In the genomic region with DNA sequence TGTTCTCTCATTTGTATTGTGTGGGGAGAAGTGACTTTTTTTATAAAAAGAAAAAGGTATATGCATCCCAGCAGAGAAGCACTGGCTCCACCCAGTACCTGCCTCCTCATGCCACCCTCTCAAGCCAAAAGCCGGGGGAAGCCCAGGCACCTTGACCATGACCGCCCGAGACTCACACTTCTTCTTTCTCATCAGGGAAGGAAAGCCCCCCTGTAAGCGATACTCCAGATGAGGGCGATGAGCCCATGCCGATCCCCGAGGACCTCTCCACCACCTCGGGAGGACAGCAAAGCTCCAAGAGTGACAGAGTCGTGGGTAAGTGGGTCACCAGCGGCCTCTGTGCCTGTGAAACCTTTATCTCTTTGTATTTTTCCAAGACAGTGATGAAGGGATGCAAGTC, we compare ENCODE assay signal across 14 cellular contexts. TPM values are rescaled to one million over a fixed set of nuclear protein-coding genes. Genes with fewer than 3 reads are reported as not detected.
DNase-seq lines count a peak whose midpoint lies in the region; ATAC-seq and TF ChIP-seq lines count a peak whose summit lies in the region.
"Had no signal": no experiment of that assay in that cellular context is flagged by ENCODE, and none has a peak within 500 bp of the region (broad histone marks: within the 10 kb centered on the region; RNA-seq: fewer than 3 reads in every experiment).

No MANE protein-coding gene starts in this region.

- TF ChIP-seq POLR2A in spleen (IDR thresholded peaks at IDR 0.05) = no peak

- intact Hi-C loops in spleen (cut with DNase I; ENCODE audit: low total_unique reads) = no loop called here

- H3K4me1 Mint-ChIP-seq in activated CD8-positive, alpha-beta memory T cell treated with anti-CD3 and anti-CD28 coated beads, Interleukin-2, amount 10 ng/mL, durations not matched to agents 7 days and 5 days = peaks cover 85% of the 10 kb centered on the region

- CTCF ChIA-PET in activated CD8-positive, alpha-beta memory T cell treated with anti-CD3 and anti-CD28 coated beads, Interleukin-2, amount 10 ng/mL, durations not matched to agents 7 days and 5 days (lab: Charles Lee) = interaction anchor here (1.6 to 3.3 kb wide), 4 partner anchors 11 to 40 kb away, joined by 4 to 14 read pairs (median 7); no protein-coding TSS in a partner anchor

- DNase-seq in activated CD8-positive, alpha-beta memory T cell treated with anti-CD3 and anti-CD28 coated beads, Interleukin-2, amount 10 ng/mL, durations not matched to agents 7 days and 5 days = no peak
- no peak for DNase-seq in activated CD8-positive, alpha-beta memory T cell treated with anti-CD3 and anti-CD28 coated beads for 24 hours
- DNase-seq in spleen (peak; percentile 72), hippocampal formation (lab: John Stamatoyannopoulos, UW) (no peak), iPS-NIHi7 (ENCODE audit: extremely low spot score) (no peak), NCI-H2081 treated with DMSO at 0.1 percent for 48 hours (lab: John Stamatoyannopoulos, UW) (no peak)
- DNase-seq: activated gamma-delta T cell, foreskin keratinocyte had no signal

- 70 to 86% (median 72%) methylated on average over 9 to 10 of the region's 10 CpGs for WGBS in spleen, 5 donors

- no peak overlapping the region for H3K4me3 Mint-ChIP-seq in activated CD8-positive, alpha-beta memory T cell treated with anti-CD3 and anti-CD28 coated beads, Interleukin-2, amount 10 ng/mL, durations not matched to agents 7 days and 5 days

- no peak for ATAC-seq in activated CD8-positive, alpha-beta memory T cell treated with anti-CD3 and anti-CD28 coated beads, Interleukin-2, amount 10 ng/mL, durations not matched to agents 7 days and 5 days
- ATAC-seq in GM21723 (IDR thresholded peaks at IDR 0.05; ENCODE audit: unreplicated experiment) (peak; percentile 31), HG03521 (IDR thresholded peaks at IDR 0.05; ENCODE audit: unreplicated experiment) (peak; percentile 27)
- ATAC-seq: A549, foreskin keratinocyte, left lobe of liver had no signal

- no peaks in the 10 kb centered on the region for H3K27me3 Mint-ChIP-seq in activated CD8-positive, alpha-beta memory T cell treated with anti-CD3 and anti-CD28 coated beads, Interleukin-2, amount 10 ng/mL, durations not matched to agents 7 days and 5 days

- no peak overlapping the region for H3K4me3 ChIP-seq in spleen
- H3K4me3 ChIP-seq: A549 had no signal

- H3K27ac Mint-ChIP-seq in activated CD8-positive, alpha-beta memory T cell treated with anti-CD3 and anti-CD28 coated beads, Interleukin-2, amount 10 ng/mL, durations not matched to agents 7 days and 5 days = peak overlapping the region; percentile 25

- H3K4me1 ChIP-seq in spleen = peaks cover 35 to 100% (median 75%) of the 10 kb centered on the region in 6 donors
- H3K4me1 ChIP-seq: A549, foreskin keratinocyte had no signal

- no peaks in the 10 kb centered on the region for H3K27me3 ChIP-seq in spleen (replicated peaks in 1 of 7)
- H3K27me3 ChIP-seq: foreskin keratinocyte had no signal

- H3K36me3 ChIP-seq in spleen = peaks cover 0 to 99% (median 21%) of the 10 kb centered on the region in 6 donors

- no peaks in the 10 kb centered on the region for H3K9me3 Mint-ChIP-seq in activated CD8-positive, alpha-beta memory T cell treated with anti-CD3 and anti-CD28 coated beads, Interleukin-2, amount 10 ng/mL, durations not matched to agents 7 days and 5 days (ENCODE audit: low read depth)

- H3K27ac ChIP-seq in spleen = peak overlapping the region in 4 of 8 donors; percentile 58 to 89 (median 78)
- H3K27ac ChIP-seq: A549, foreskin keratinocyte, KMS-11 had no signal

- no peaks in the 10 kb centered on the region for H3K9me3 ChIP-seq in spleen
- H3K9me3 ChIP-seq: A549 had no signal

- no peak for TF ChIP-seq CTCF in spleen (IDR thresholded peaks at IDR 0.05 in 8 of 11, conservative IDR thresholded peaks at IDR 0.05 in 3 of 11)

- H3K36me3 Mint-ChIP-seq in activated CD8-positive, alpha-beta memory T cell treated with anti-CD3 and anti-CD28 coated beads, Interleukin-2, amount 10 ng/mL, durations not matched to agents 7 days and 5 days = peaks cover 82% of the 10 kb centered on the region

RNA-seq across cellular contexts. Expression of a gene that starts 22.9 kb away (rescaled TPM):
- total RNA-seq in activated CD8-positive, alpha-beta memory T cell treated with anti-CD3 and anti-CD28 coated beads, Interleukin-2, amount 10 ng/mL, durations not matched to agents 7 days and 5 days = 100 to 1,000 TPM; 348 to 374 TPM
- 100 to 1,000 TPM; 212 to 389 (median 260) TPM for total RNA-seq in spleen
- polyA plus RNA-seq in spleen = 10 to 100 TPM; 36.4 to 39.2 (median 37.9) TPM
- total RNA-seq: foreskin keratinocyte, RPMI7951 had no signal
- polyA plus RNA-seq: A549, foreskin keratinocyte had no signal
